Comparison of ENCODE assay signal across 6 cellular contexts in the genomic region with DNA sequence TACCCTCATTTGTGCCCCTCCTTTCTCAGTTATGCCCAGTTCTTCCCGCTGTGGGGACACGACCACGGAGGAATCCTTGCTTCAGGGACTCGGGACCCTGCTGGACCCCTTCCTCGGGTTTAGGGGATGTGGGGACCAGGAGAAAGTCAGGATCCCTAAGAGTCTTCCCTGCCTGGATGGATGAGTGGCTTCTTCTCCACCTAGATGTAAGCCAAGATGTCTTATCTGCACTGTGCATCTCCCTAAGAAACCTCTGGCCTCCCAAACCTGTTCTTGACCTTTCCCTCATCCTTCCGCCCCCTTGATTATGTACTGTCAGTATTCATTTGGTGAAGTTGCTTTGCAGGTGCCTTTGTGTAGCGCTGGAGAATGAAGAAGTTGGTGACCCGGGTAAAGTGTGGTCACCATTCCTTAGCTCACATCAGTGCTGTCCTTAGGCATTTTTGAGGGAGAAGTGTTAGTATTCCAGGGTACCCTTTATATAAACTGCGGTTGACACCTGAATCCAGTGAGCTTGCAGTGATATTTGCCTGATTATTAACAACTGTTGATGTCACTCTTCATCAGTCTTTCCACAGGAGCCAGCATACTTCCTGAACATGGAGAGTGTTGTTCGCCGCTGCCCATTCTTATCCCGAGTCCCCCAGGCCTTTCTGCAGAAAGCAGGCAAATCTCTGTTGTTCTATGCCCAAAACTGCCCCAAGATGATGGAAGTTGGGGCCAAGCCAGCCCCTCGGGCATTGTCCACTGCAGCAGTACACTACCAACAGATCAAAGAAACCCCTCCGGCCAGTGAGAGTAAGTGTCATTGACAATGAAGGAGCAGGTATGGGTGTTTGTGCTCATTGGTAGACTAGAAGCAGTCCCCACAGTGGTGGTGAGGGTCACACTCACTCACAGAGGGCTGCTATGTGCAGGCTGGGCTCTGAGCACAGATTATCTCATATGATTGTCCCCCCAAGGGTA. TPM values are rescaled to one million over a fixed set of nuclear protein-coding genes. Genes with fewer than 3 reads are reported as not detected.
DNase-seq lines count a peak whose midpoint lies in the region; TF ChIP-seq lines count a peak whose summit lies in the region.

No MANE protein-coding gene starts in this region.

- H3K4me2 ChIP-seq in parathyroid adenoma (ENCODE audit: low read length): peak overlapping the region; percentile 96

- DNase-seq in colonic mucosa: no peak
- no peak for DNase-seq in CD1c-positive myeloid dendritic cell (ENCODE audit: extremely low spot score)
- no peak for DNase-seq in DMS 273 (lab: John Stamatoyannopoulos, UW; ENCODE audit: unreplicated experiment)
- no peak for DNase-seq in NCI-H345 treated with DMSO at 0.1 percent for 48 hours (lab: John Stamatoyannopoulos, UW; ENCODE audit: unreplicated experiment)

- H3K4me1 Mint-ChIP-seq in IgD-negative memory B cell: peaks cover 14 to 30% (median 22%) of the 10 kb centered on the region in 3 donors

- no peaks in the 10 kb centered on the region for H3K27me3 Mint-ChIP-seq in IgD-negative memory B cell

- H3K9me3 ChIP-seq in colonic mucosa: no peaks in the 10 kb centered on the region
- H3K9me3 ChIP-seq in parathyroid adenoma (ENCODE audit: control insufficient read depth, low read length): no peaks in the 10 kb centered on the region

- TF ChIP-seq CTCF in colonic mucosa (IDR thresholded peaks at IDR 0.05) (no peak), parathyroid adenoma (IDR thresholded peaks at IDR 0.05) (no peak)

- H3K36me3 ChIP-seq in colonic mucosa (peaks cover 13% of the 10 kb centered on the region), parathyroid adenoma (ENCODE audit: control insufficient read depth, insufficient read depth, low read length) (no peaks in the 10 kb centered on the region)

- H3K79me2 ChIP-seq in parathyroid adenoma: peaks cover 3% of the 10 kb centered on the region

- H3K9ac ChIP-seq in colonic mucosa (ENCODE audit: low read depth in 2 of 2, low read length in 2 of 2): peak overlapping the region; percentile 94 to 95
- peak overlapping the region; percentile 77 for H3K9ac ChIP-seq in parathyroid adenoma

- peak overlapping the region; percentile 81 to 95 (median 89) for H3K27ac Mint-ChIP-seq in IgD-negative memory B cell

- intact Hi-C loops in colonic mucosa (cut with DNase I): no loop called here

- peak overlapping the region; percentile 84 for H3K27ac ChIP-seq in colonic mucosa
- H3K27ac ChIP-seq in parathyroid adenoma: peak overlapping the region; percentile 77

- H3K9me3 Mint-ChIP-seq in IgD-negative memory B cell: no peaks in the 10 kb centered on the region

- no peaks in the 10 kb centered on the region for H3K27me3 ChIP-seq in colonic mucosa
- no peaks in the 10 kb centered on the region for H3K27me3 ChIP-seq in parathyroid adenoma (ENCODE audit: control insufficient read depth, insufficient read depth, low read length)

- peak overlapping the region; percentile 90 to 99 (median 94) for H3K4me3 Mint-ChIP-seq in IgD-negative memory B cell

- H3K4me1 ChIP-seq in colonic mucosa: peaks cover 19% of the 10 kb centered on the region
- H3K4me1 ChIP-seq in parathyroid adenoma: peaks cover 10% of the 10 kb centered on the region

- H3K4me3 ChIP-seq in colonic mucosa (peak overlapping the region; percentile 70), parathyroid adenoma (ENCODE audit: low read depth, low read length) (peak overlapping the region; percentile 97)

- peak overlapping the region; percentile 100 for H2AFZ ChIP-seq in parathyroid adenoma

- peaks cover 3% of the 10 kb centered on the region for H3K36me3 Mint-ChIP-seq in IgD-negative memory B cell

RNA-seq across cellular contexts. Expression of a gene that starts 1.0 kb away (rescaled TPM):
- polyA plus RNA-seq in IgD-negative memory B cell: 24.8 TPM
- total RNA-seq in colonic mucosa: 100 to 1,000 TPM in 1 of 2 donors, 10 to 100 TPM in 1; 90.6 to 103 TPM

RNA-seq across cellular contexts. Expression of a gene that starts 26.5 kb away (rescaled TPM):
- 10.4 TPM for polyA plus RNA-seq in IgD-negative memory B cell
- under 1 TPM; 0.25 to 0.27 TPM for total RNA-seq in colonic mucosa

RNA-seq across cellular contexts. Expression of a gene that starts 40.0 kb away (rescaled TPM):
- polyA plus RNA-seq in IgD-negative memory B cell: 108 TPM
- total RNA-seq in colonic mucosa: 10 to 100 TPM; 44.2 to 45.0 TPM

RNA-seq across cellular contexts. Expression of a gene that starts 44.7 kb away (rescaled TPM):
- 1.2 TPM for polyA plus RNA-seq in IgD-negative memory B cell
- 10 to 100 TPM in 1 of 2 donors, 1 to 10 TPM in 1; 7.6 to 33.7 TPM for total RNA-seq in colonic mucosa

RNA-seq across cellular contexts. Expression of a gene that starts 46.6 kb away (rescaled TPM):
- 51.3 TPM for polyA plus RNA-seq in IgD-negative memory B cell
- 1 to 10 TPM; 5.4 to 8.1 TPM for total RNA-seq in colonic mucosa
